Comparison of ENCODE assay signal across 8 cellular contexts in genomic region chr5:115602585-115603125, GRCh38. TPM values are rescaled to one million over a fixed set of nuclear protein-coding genes. Genes with fewer than 3 reads are reported as not detected.
DNase-seq lines count a peak whose midpoint lies in the region; ATAC-seq and TF ChIP-seq lines count a peak whose summit lies in the region.

No MANE protein-coding gene starts in this region.

- H3K9ac ChIP-seq in Karpas-422 (ENCODE audit: low read length) = peak overlapping the region; percentile 72

- H3K4me3 Mint-ChIP-seq in stimulated activated naive CD8-positive, alpha-beta T cell treated with anti-CD3 and anti-CD28 coated beads, Interleukin-15, Interleukin-2, amounts not matched to agents 100 ng/mL and 50 ng/mL, for 24 hours = peak overlapping the region; percentile 69

- H3K27ac ChIP-seq in Karpas-422 (ENCODE audit: low read length) = peak overlapping the region; percentile 41

- peak overlapping the region; percentile 88 for H3K4me2 ChIP-seq in Karpas-422 (ENCODE audit: low read depth, low read length, poor library complexity, severe bottlenecking)

- H3K36me3 Mint-ChIP-seq in stimulated activated naive CD8-positive, alpha-beta T cell treated with anti-CD3 and anti-CD28 coated beads, Interleukin-15, Interleukin-2, amounts not matched to agents 100 ng/mL and 50 ng/mL, for 24 hours (ENCODE audit: low read depth) = peaks cover 32% of the 10 kb centered on the region

- H3K9me3 ChIP-seq in Karpas-422 (ENCODE audit: low read length) (no peaks in the 10 kb centered on the region), mononuclear cell (ENCODE audit: low read depth, low read length) (no peaks in the 10 kb centered on the region)

- H3K79me2 ChIP-seq in Karpas-422 (ENCODE audit: low read length) = peaks cover 23% of the 10 kb centered on the region

- H3K9me2 ChIP-seq in Karpas-422 (replicated peaks; ENCODE audit: insufficient read depth, low read length) = no peaks in the 10 kb centered on the region

- H3K27me3 ChIP-seq in Karpas-422 (ENCODE audit: low read length) = no peaks in the 10 kb centered on the region
- no peaks in the 10 kb centered on the region for H3K27me3 ChIP-seq in mononuclear cell (ENCODE audit: insufficient read depth, low read length)

- no peaks in the 10 kb centered on the region for H4K20me1 ChIP-seq in Karpas-422 (ENCODE audit: insufficient read depth, low read depth, low read length)

- no peaks in the 10 kb centered on the region for H3K27me3 Mint-ChIP-seq in stimulated activated naive CD8-positive, alpha-beta T cell treated with anti-CD3 and anti-CD28 coated beads, Interleukin-15, Interleukin-2, amounts not matched to agents 100 ng/mL and 50 ng/mL, for 24 hours

- ATAC-seq in stimulated activated naive CD8-positive, alpha-beta T cell treated with anti-CD3 and anti-CD28 coated beads, Interleukin-15, Interleukin-2, amounts not matched to agents 100 U/mL and 50 U/mL, for 24 hours = no peak
- ATAC-seq in HG03139 (IDR thresholded peaks at IDR 0.05; ENCODE audit: unreplicated experiment) = no peak

- H3K4me1 ChIP-seq in Karpas-422 (ENCODE audit: low read length) = peaks cover 43% of the 10 kb centered on the region
- peaks cover 53% of the 10 kb centered on the region for H3K4me1 ChIP-seq in mononuclear cell (ENCODE audit: insufficient read depth, low read length)

- H3K4me3 ChIP-seq in Karpas-422 (ENCODE audit: low read length) (peak overlapping the region; percentile 68), choroid plexus epithelial cell (ENCODE audit: low read depth, low read length) (peak overlapping the region; percentile 76), mononuclear cell (ENCODE audit: low read length) (peak overlapping the region; percentile 72)

- no peak overlapping the region for H2AFZ ChIP-seq in Karpas-422 (ENCODE audit: low read length)

- no peak for TF ChIP-seq CTCF in choroid plexus epithelial cell (conservative IDR thresholded peaks at IDR 0.05; ENCODE audit: low read depth, low read length)

- peaks cover 13% of the 10 kb centered on the region for H3K36me3 ChIP-seq in Karpas-422 (ENCODE audit: insufficient read depth, low read length)

- H3K9me3 Mint-ChIP-seq in stimulated activated naive CD8-positive, alpha-beta T cell treated with anti-CD3 and anti-CD28 coated beads, Interleukin-15, Interleukin-2, amounts not matched to agents 100 ng/mL and 50 ng/mL, for 24 hours = no peaks in the 10 kb centered on the region

- no peak for DNase-seq in stimulated activated naive CD8-positive, alpha-beta T cell treated with anti-CD3 and anti-CD28 coated beads, Interleukin-15, Interleukin-2, amounts not matched to agents 100 U/mL and 50 U/mL, for 24 hours
- DNase-seq in Karpas-422 (peak; percentile 53), choroid plexus epithelial cell (ENCODE audit: low read depth) (no peak), SW480 (ENCODE audit: low spot score) (no peak)
- no peak for DNase-seq in stimulated activated CD4-positive, alpha-beta T cell treated with anti-CD3 and anti-CD28 coated beads, Interleukin-15, amount 100 ng/mL, for 24 hours

- H3K4me1 Mint-ChIP-seq in stimulated activated naive CD8-positive, alpha-beta T cell treated with anti-CD3 and anti-CD28 coated beads, Interleukin-15, Interleukin-2, amounts not matched to agents 100 ng/mL and 50 ng/mL, for 24 hours (ENCODE audit: low read depth) = peaks cover 40% of the 10 kb centered on the region

- peak overlapping the region; percentile 75 for H3K27ac Mint-ChIP-seq in stimulated activated naive CD8-positive, alpha-beta T cell treated with anti-CD3 and anti-CD28 coated beads, Interleukin-15, Interleukin-2, amounts not matched to agents 100 ng/mL and 50 ng/mL, for 24 hours

RNA-seq across cellular contexts. Expression of gene TICAM2, which starts 0.4 kb away (rescaled TPM):
- total RNA-seq in Karpas-422 (2014; rRNA removed; shearing (Covaris generic); ENCODE audit: low replicate concordance) = 0.07 TPM in 1 of 2 replicates, not detected in the other
- 1.2 TPM for total RNA-seq in mononuclear cell

RNA-seq across cellular contexts. Expression of gene TMED7, which starts 23.2 kb away (rescaled TPM):
- total RNA-seq in Karpas-422 (2014; rRNA removed; shearing (Covaris generic); ENCODE audit: low replicate concordance) = 60.8 and 61.1 TPM in 2 replicates
- 100 TPM for total RNA-seq in mononuclear cell

RNA-seq across cellular contexts. Expression of gene FEM1C, which starts 58.1 kb away (rescaled TPM):
- 7.6 and 16.8 TPM in 2 replicates for total RNA-seq in Karpas-422 (2014; rRNA removed; shearing (Covaris generic); ENCODE audit: low replicate concordance)
- total RNA-seq in mononuclear cell = 40.9 TPM
